8 cellular contexts compared by ENCODE assay signal in the genomic region with DNA sequence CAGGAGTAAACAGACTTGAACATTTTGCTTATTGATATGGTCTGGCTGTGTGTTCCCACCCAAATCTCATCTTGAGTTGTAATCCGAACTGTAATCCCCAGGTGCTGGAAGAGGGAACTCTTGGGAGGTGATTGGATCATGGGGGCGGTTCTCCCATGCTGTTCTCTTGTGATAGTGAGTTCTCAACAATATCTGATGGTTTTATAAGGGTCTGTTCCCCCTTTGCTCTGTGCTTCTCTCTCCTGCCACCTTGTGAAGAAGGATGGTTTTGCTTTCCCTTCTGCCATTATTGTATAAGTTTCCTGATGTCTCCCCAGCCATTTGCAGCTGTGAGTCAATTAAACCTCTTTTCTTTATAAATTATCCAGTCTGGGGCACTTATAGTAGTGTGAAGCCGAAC.
DNase-seq lines count a peak whose midpoint lies in the region; ATAC-seq and TF ChIP-seq lines count a peak whose summit lies in the region.

No MANE protein-coding gene starts in this region.

- no peaks in the 10 kb centered on the region for H3K36me3 ChIP-seq in RWPE2 (ENCODE audit: low read depth)

- H3K4me1 ChIP-seq in RWPE2 (ENCODE audit: insufficient read depth, poor library complexity, severe bottlenecking), result no peaks in the 10 kb centered on the region

- H3K27me3 ChIP-seq in RWPE2 (ENCODE audit: insufficient read depth, poor library complexity, severe bottlenecking), result peaks cover 14% of the 10 kb centered on the region

- H3K4me3 ChIP-seq in RWPE2 (ENCODE audit: severe bottlenecking), result no peak overlapping the region

- TF ChIP-seq CTCF in RWPE2 (IDR thresholded peaks at IDR 0.05; ENCODE audit: poor library complexity, severe bottlenecking), result peak; percentile 44

- DNase-seq in EH (ENCODE audit: low read depth) (peak; percentile 36), KG1 (lab: John Stamatoyannopoulos, UW) (peak; percentile 17), RWPE2 (ENCODE audit: low spot score) (no peak), foreskin melanocyte (peak; percentile 55), stromal cell of bone marrow (ENCODE audit: low read depth) (peak; percentile 30)
- no peak for DNase-seq in activated CD4-positive, CD25-positive, alpha-beta regulatory T cell treated with anti-CD3 and anti-CD28 coated beads, Interleukin-2, amount 50 U/mL, for 72 hours

- no peak for ATAC-seq in RWPE2 (ENCODE audit: low read depth)
- no peak for ATAC-seq in HG02852 (IDR thresholded peaks at IDR 0.05; ENCODE audit: unreplicated experiment)
- no peak for ATAC-seq in GM21825 (IDR thresholded peaks at IDR 0.05; ENCODE audit: unreplicated experiment)

- no peaks in the 10 kb centered on the region for H3K9me3 ChIP-seq in RWPE2 (ENCODE audit: severe bottlenecking)

- no peak overlapping the region for H3K27ac ChIP-seq in RWPE2 (ENCODE audit: poor library complexity, severe bottlenecking)

Comparison
In these comparisons a context has a peak if more than half of its experiments do, and no peak if none do; other contexts are left out.
1. DNase-seq: peak in EH (single experiment), KG1 (single experiment), foreskin melanocyte (single experiment) and stromal cell of bone marrow (single experiment); none in RWPE2 (single experiment) and activated CD4-positive, CD25-positive, alpha-beta regulatory T cell treated with anti-CD3 and anti-CD28 coated beads, Interleukin-2, amount 50 U/mL, for 72 hours (single experiment).